10 cellular contexts compared by ENCODE assay signal in genomic region chr12:101792046-101792931, GRCh38. TPM values are rescaled to one million over a fixed set of nuclear protein-coding genes. Genes with fewer than 3 reads are reported as not detected.
DNase-seq lines count a peak whose midpoint lies in the region; ATAC-seq and TF ChIP-seq lines count a peak whose summit lies in the region.
"Had no signal": no experiment of that assay in that cellular context is flagged by ENCODE, and none has a peak within 500 bp of the region (broad histone marks: within the 10 kb centered on the region; RNA-seq: fewer than 3 reads in every experiment).

No MANE protein-coding gene starts in this region.

- no peak for TF ChIP-seq POLR2A in lower leg skin (IDR thresholded peaks at IDR 0.05)

- H3K4me3 Mint-ChIP-seq in activated naive CD8-positive, alpha-beta T cell treated with anti-CD3 and anti-CD28 coated beads for 36 hours: no peak overlapping the region
- H3K4me3 Mint-ChIP-seq in immature natural killer cell: peak overlapping the region; percentile 46 to 72 (median 52)
- H3K4me3 Mint-ChIP-seq: brain had no signal

- intact Hi-C loops in lower leg skin (cut with DNase I; ENCODE audit: low total_unique reads): no loop called here

- ATAC-seq in GM19395 (IDR thresholded peaks at IDR 0.05; ENCODE audit: unreplicated experiment) (no peak), HG03280 (IDR thresholded peaks at IDR 0.05; ENCODE audit: unreplicated experiment) (no peak)

- H3K27ac Mint-ChIP-seq in activated naive CD8-positive, alpha-beta T cell treated with anti-CD3 and anti-CD28 coated beads for 36 hours: peak overlapping the region; percentile 85
- peak overlapping the region; percentile 85 to 97 (median 94) for H3K27ac Mint-ChIP-seq in immature natural killer cell
- H3K27ac Mint-ChIP-seq: brain had no signal

- in situ Hi-C loops in GM13976 (cut with MboI; ENCODE audit: low sequenced_read_pairs, unreplicated experiment): no loop called here

- no peaks in the 10 kb centered on the region for H3K9me3 Mint-ChIP-seq in activated naive CD8-positive, alpha-beta T cell treated with anti-CD3 and anti-CD28 coated beads for 36 hours
- no peaks in the 10 kb centered on the region for H3K9me3 Mint-ChIP-seq in immature natural killer cell
- H3K9me3 Mint-ChIP-seq: brain had no signal

- 84 to 85% methylated on average over 6 of the region's 6 CpGs for WGBS in lower leg skin, 2 donors

- DNase-seq in GM13976 (ENCODE audit: low spot score) (no peak), immature natural killer cell (peak in 1 of 3 donors; percentile 24), CD1c-positive myeloid dendritic cell (ENCODE audit: extremely low spot score) (no peak), lower leg skin (ENCODE audit: low spot score in 2 of 2) (no peak)
- no peak for DNase-seq in activated naive CD8-positive, alpha-beta T cell treated with anti-CD3 and anti-CD28 coated beads for 36 hours
- DNase-seq: SIG-M5 had no signal

- H3K36me3 Mint-ChIP-seq in activated naive CD8-positive, alpha-beta T cell treated with anti-CD3 and anti-CD28 coated beads for 36 hours: peaks cover 37% of the 10 kb centered on the region
- peaks cover 11 to 29% (median 12%) of the 10 kb centered on the region in 3 donors for H3K36me3 Mint-ChIP-seq in immature natural killer cell

- H3K4me1 Mint-ChIP-seq in activated naive CD8-positive, alpha-beta T cell treated with anti-CD3 and anti-CD28 coated beads for 36 hours: peaks cover 42% of the 10 kb centered on the region
- H3K4me1 Mint-ChIP-seq in immature natural killer cell: peaks cover 77 to 84% of the 10 kb centered on the region in 2 donors
- H3K4me1 Mint-ChIP-seq: brain had no signal

- H3K4me3 ChIP-seq in lower leg skin (ENCODE audit: low read depth, poor library complexity, severe bottlenecking): no peak overlapping the region

- peak; percentile 41; the same call in 1 of the 2 replicates for TF ChIP-seq CTCF in 22Rv1 (IDR thresholded peaks at IDR 0.05)
- peak; percentile 18 for TF ChIP-seq CTCF in GM13976 (IDR thresholded peaks at IDR 0.05; ENCODE audit: borderline replicate concordance, control extremely low read depth, extremely low read depth, insufficient read depth, missing control alignments)
- TF ChIP-seq CTCF in lower leg skin (IDR thresholded peaks at IDR 0.05): no peak

- H3K27me3 Mint-ChIP-seq in activated naive CD8-positive, alpha-beta T cell treated with anti-CD3 and anti-CD28 coated beads for 36 hours: no peaks in the 10 kb centered on the region
- H3K27me3 Mint-ChIP-seq in immature natural killer cell (ENCODE audit: low read depth in 3 of 3): peaks cover 2 to 8% (median 7%) of the 10 kb centered on the region in 3 donors
- H3K27me3 Mint-ChIP-seq: brain had no signal

- no peak overlapping the region for H3K27ac ChIP-seq in 22Rv1

RNA-seq across cellular contexts. Expression of gene GNPTAB, which starts 38.5 kb away (rescaled TPM):
- total RNA-seq in activated naive CD8-positive, alpha-beta T cell treated with anti-CD3 and anti-CD28 coated beads for 36 hours: 10 to 100 TPM; 44.9 to 47.4 TPM
- 100 to 1,000 TPM; 155 to 253 (median 185) TPM for polyA plus RNA-seq in immature natural killer cell
- total RNA-seq in lower leg skin: 10 to 100 TPM; 24.3 to 45.9 (median 32.6) TPM

RNA-seq across cellular contexts. Expression of gene SYCP3, which starts 53.0 kb away (rescaled TPM):
- under 1 TPM; 0.21 to 0.22 TPM for total RNA-seq in activated naive CD8-positive, alpha-beta T cell treated with anti-CD3 and anti-CD28 coated beads for 36 hours
- under 1 TPM in 1 of 3 donors, not detected in 2; 0.18 TPM for polyA plus RNA-seq in immature natural killer cell
- under 1 TPM in 1 of 4 donors, not detected in 3; 0.58 TPM for total RNA-seq in lower leg skin

Comparison
In these comparisons a context has a peak if more than half of its experiments do, and no peak if none do; other contexts are left out.
1. CTCF ChIP-seq: peak in 22Rv1 (single experiment) and GM13976 (single experiment); none in lower leg skin (0 of 3).